1 cellular context compared by ENCODE assay signal in genomic region chr17:996554-997344, GRCh38.
A peak's percentile ranks its signal among the peaks of the same experiment; 100 is the strongest.
TF ChIP-seq lines count a peak whose summit lies in the region.

Gene TIMM22 (plus strand): TSS chr17:997129. CDS start chr17:997143, 14 bp downstream.

TF ChIP-seq in GM12878, 131 proteins besides CTCF, POLR2A, EP300 and RAD21 (continued from another document and continues in another):
- TF ChIP-seq ZNF592 (IDR thresholded peaks at IDR 0.05) (no peak), TARDBP (IDR thresholded peaks at IDR 0.05; ENCODE audit: borderline replicate concordance) (no peak; the same call in 1 of the 2 replicates), KDM1A (IDR thresholded peaks at IDR 0.05; ENCODE audit: borderline replicate concordance) (no peak), RUNX3 (IDR thresholded peaks at IDR 0.05; ENCODE audit: low read length) (peak; percentile 91), SKIL (IDR thresholded peaks at IDR 0.05; ENCODE audit: low read depth, poor library complexity, severe bottlenecking) (peak; percentile 63), NFXL1 (IDR thresholded peaks at IDR 0.05; ENCODE audit: borderline replicate concordance) (no peak), CBX5 (IDR thresholded peaks at IDR 0.05; ENCODE audit: low read depth) (no peak), MYC (IDR thresholded peaks at IDR 0.05; ENCODE audit: insufficient read depth, insufficient read length, insufficient replicate concordance, low read length, severe bottlenecking) (no peak), POLR2AphosphoS5 (IDR thresholded peaks at IDR 0.05; ENCODE audit: low read length) (peak; percentile 90), NFIC (IDR thresholded peaks at IDR 0.05; ENCODE audit: low read depth, low read length) (no peak), RCOR1 (conservative IDR thresholded peaks at IDR 0.05; ENCODE audit: low read depth, low read length) (0 out of 2 replicates have a peak, but pooled peaks have one; percentile 21), RBBP5 (conservative IDR thresholded peaks at IDR 0.05) (no peak), TAF1 (IDR thresholded peaks at IDR 0.05; ENCODE audit: borderline replicate concordance, low read depth, low read length) (peak; percentile 99), BRCA1 (IDR thresholded peaks at IDR 0.05; ENCODE audit: low read depth, low read length) (no peak; the same call in 1 of the 2 replicates), MYB (IDR thresholded peaks at IDR 0.05; ENCODE audit: borderline replicate concordance, low read depth, low read length) (no peak), IKZF1 (conservative IDR thresholded peaks at IDR 0.05) (peak; percentile 100), PRDM15 (CRISPR knock-in tag; IDR thresholded peaks at IDR 0.05) (no peak), REST (IDR thresholded peaks at IDR 0.05; ENCODE audit: low read depth, low read length) (no peak; the same call in 1 of the 2 replicates), SP1 (IDR thresholded peaks at IDR 0.05; ENCODE audit: low read depth, low read length) (peak; percentile 77), WRNIP1 (IDR thresholded peaks at IDR 0.05; ENCODE audit: borderline replicate concordance, low read depth, low read length) (no peak), SMC3 (IDR thresholded peaks at IDR 0.05; ENCODE audit: borderline replicate concordance, low read length) (peak; percentile 61), RELA (IDR thresholded peaks at IDR 0.05; ENCODE audit: borderline replicate concordance, partially characterized antibody) (peak; percentile 17), ZNF24 (IDR thresholded peaks at IDR 0.05) (0 out of 2 replicates have a peak, but pooled peaks have one; percentile 15), MXI1 (IDR thresholded peaks at IDR 0.05; ENCODE audit: low read depth, low read length) (peak; percentile 80), NR2F1 (conservative IDR thresholded peaks at IDR 0.05) (peak; percentile 91), EGR1 (IDR thresholded peaks at IDR 0.05; ENCODE audit: borderline replicate concordance in 1 of 2, low read depth in 2 of 2, low read length in 2 of 2) (peak in 1 of 2 experiments; percentile 47; a peak in 1 of 3 replicates), PBX3 (IDR thresholded peaks at IDR 0.05; ENCODE audit: insufficient replicate concordance, low read depth, low read length) (peak; percentile 57), GABPA (IDR thresholded peaks at IDR 0.05; ENCODE audit: low read depth) (peak; percentile 67; the same call in 1 of the 2 replicates), ZBTB33 (IDR thresholded peaks at IDR 0.05) (no peak), SPI1 (IDR thresholded peaks at IDR 0.05; ENCODE audit: borderline replicate concordance, insufficient read depth, low read depth, low read length) (no peak), IKZF2 (IDR thresholded peaks at IDR 0.05) (0 out of 4 replicates have a peak, but pooled peaks of 1 of the 2 experiments have one; percentile 21), YBX1 (IDR thresholded peaks at IDR 0.05) (no peak), SREBF1 (IDR thresholded peaks at IDR 0.05; ENCODE audit: low read length) (no peak; the same call in 1 of the 2 replicates), SUPT20H (IDR thresholded peaks at IDR 0.05; ENCODE audit: borderline replicate concordance, control insufficient read depth, low read depth, low read length) (no peak), ZBTB4 (CRISPR knock-in tag; IDR thresholded peaks at IDR 0.05) (no peak), SIX5 (IDR thresholded peaks at IDR 0.05; ENCODE audit: low read depth, low read length, severe bottlenecking) (peak; percentile 80), CHD2 (IDR thresholded peaks at IDR 0.05; ENCODE audit: borderline replicate concordance, low read depth, low read length) (peak; percentile 95), FOXM1 (IDR thresholded peaks at IDR 0.05; ENCODE audit: low read depth, low read length) (no peak), ATF3 (IDR thresholded peaks at IDR 0.05; ENCODE audit: borderline replicate concordance, extremely low read depth, low read depth, low read length) (peak; percentile 51; the same call in 1 of the 2 replicates)
